In the genomic region with DNA sequence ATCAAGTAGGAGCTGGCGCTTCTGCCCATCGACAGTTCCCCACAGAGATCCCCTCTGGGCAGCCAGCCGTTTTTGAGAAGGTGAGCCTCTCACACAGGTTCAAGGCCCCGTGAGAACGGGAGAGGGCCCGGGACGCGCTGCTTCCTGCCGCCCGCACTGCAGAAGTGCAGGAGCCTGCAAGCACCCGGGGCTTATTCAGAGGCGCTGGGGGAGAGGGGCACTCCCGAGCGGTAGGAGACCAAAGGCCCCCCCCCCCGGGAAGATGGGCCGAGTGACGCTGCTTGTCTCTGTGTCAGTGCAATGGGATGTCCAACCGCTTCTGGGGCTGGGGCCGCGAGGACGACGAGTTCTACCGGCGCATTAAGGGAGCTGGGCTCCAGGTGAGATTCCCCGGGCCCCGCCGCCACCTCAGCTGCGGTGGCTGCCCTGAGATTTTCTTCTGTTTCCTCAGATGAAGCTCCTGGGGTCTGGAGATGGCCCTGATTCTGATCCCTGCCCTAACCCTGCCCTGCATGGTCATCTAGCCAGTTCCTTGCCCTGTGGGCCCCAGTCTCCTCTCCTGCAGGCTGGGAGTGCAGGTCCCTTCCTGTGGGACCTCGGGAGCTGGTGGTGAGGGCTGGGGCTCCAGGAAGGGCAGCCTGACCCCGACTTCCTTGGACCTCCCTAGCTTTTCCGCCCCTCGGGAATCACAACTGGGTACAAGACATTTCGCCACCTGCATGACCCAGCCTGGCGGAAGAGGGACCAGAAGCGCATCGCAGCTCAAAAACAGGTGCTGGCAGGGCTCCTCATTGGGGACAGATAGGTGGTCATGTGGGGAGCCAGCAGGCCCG, we compare ENCODE assay signal across 14 cellular contexts.
"Had no signal": no experiment of that assay in that cellular context is flagged by ENCODE, and none has a peak within 500 bp of the region (broad histone marks: within the 10 kb centered on the region; RNA-seq: fewer than 3 reads in every experiment).

No MANE protein-coding gene starts in this region.

- H3K9me3 ChIP-seq: mucosa of descending colon had no signal

- H2AFZ ChIP-seq: hepatocyte had no signal

- H3K27me3 ChIP-seq: hepatocyte had no signal

- H3K4me2 ChIP-seq: hepatocyte, smooth muscle cell had no signal

- H3K27ac ChIP-seq: hepatocyte, SK-N-MC, WERI-Rb-1 had no signal

- H3K9me3 Mint-ChIP-seq: activated CD4-positive, alpha-beta T cell treated with anti-CD3 and anti-CD28 coated beads, Interleukin-2, amount 10 ng/mL, durations not matched to agents 7 days and 5 days; naive thymus-derived CD4-positive, alpha-beta T cell; stimulated activated naive CD8-positive, alpha-beta T cell treated with anti-CD3 and anti-CD28 coated beads, Interleukin-15, Interleukin-2, amounts not matched to agents 100 ng/mL and 50 ng/mL, for 24 hours; type B pancreatic cell had no signal

- H3K27ac Mint-ChIP-seq: naive thymus-derived CD4-positive, alpha-beta T cell; stimulated activated naive CD8-positive, alpha-beta T cell treated with anti-CD3 and anti-CD28 coated beads, Interleukin-15, Interleukin-2, amounts not matched to agents 100 ng/mL and 50 ng/mL, for 24 hours; type B pancreatic cell had no signal

- H3K4me3 Mint-ChIP-seq: activated CD4-positive, alpha-beta T cell treated with anti-CD3 and anti-CD28 coated beads, Interleukin-2, amount 10 ng/mL, durations not matched to agents 7 days and 5 days; naive thymus-derived CD4-positive, alpha-beta T cell; stimulated activated naive CD8-positive, alpha-beta T cell treated with anti-CD3 and anti-CD28 coated beads, Interleukin-15, Interleukin-2, amounts not matched to agents 100 ng/mL and 50 ng/mL, for 24 hours; type B pancreatic cell had no signal

- H3K79me2 ChIP-seq: hepatocyte had no signal

- H3K4me3 ChIP-seq: hepatocyte, mucosa of descending colon, SK-N-MC, smooth muscle cell had no signal

- DNase-seq: activated CD4-positive, alpha-beta T cell treated with anti-CD3 and anti-CD28 coated beads, Interleukin-2, amount 10 ng/mL, durations not matched to agents 7 days and 5 days; activated naive CD4-positive, alpha-beta T cell treated with anti-CD3 and anti-CD28 coated beads, Interleukin-2, amount 50 U/mL, for 16 hours; mucosa of descending colon; naive thymus-derived CD4-positive, alpha-beta T cell; stimulated activated CD4-positive, alpha-beta T cell treated with anti-CD3 and anti-CD28 coated beads, Interleukin-4, amount 100 ng/mL, for 4 hours; stimulated activated CD8-positive, alpha-beta memory T cell treated with anti-CD3 and anti-CD28 coated beads, Interleukin-4, amount 100 ng/mL, for 48 hours; T-helper 1 cell; WERI-Rb-1 had no signal

- H3K27me3 Mint-ChIP-seq: activated CD4-positive, alpha-beta T cell treated with anti-CD3 and anti-CD28 coated beads, Interleukin-2, amount 10 ng/mL, durations not matched to agents 7 days and 5 days; naive thymus-derived CD4-positive, alpha-beta T cell; progenitor cell of endocrine pancreas; stimulated activated naive CD8-positive, alpha-beta T cell treated with anti-CD3 and anti-CD28 coated beads, Interleukin-15, Interleukin-2, amounts not matched to agents 100 ng/mL and 50 ng/mL, for 24 hours; type B pancreatic cell had no signal

- H3K36me3 ChIP-seq: WERI-Rb-1 had no signal
